34 cellular contexts compared by ENCODE assay signal in the genomic region with DNA sequence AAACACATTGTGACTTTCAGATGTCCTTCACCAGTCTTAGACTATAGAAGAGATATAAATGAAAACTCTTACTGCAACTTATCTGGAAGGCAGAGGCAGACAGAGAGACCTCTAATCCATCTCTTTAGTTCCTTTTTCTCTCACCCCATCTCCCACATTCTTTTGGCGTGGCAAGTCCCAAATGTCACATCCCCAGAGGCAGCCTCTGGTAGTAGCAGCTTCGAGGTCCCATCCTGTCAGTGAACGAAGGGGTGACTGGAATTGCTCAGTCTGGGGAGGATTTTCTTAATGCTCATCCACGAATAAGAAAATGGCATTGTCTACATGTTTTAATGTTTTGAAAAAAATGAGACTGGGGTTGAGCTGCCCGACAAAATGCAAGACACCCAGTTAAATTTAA.
"Had no signal": no experiment of that assay in that cellular context is flagged by ENCODE, and none has a peak within 500 bp of the region (broad histone marks: within the 10 kb centered on the region; RNA-seq: fewer than 3 reads in every experiment).

No MANE protein-coding gene starts in this region.

- H3K27ac Mint-ChIP-seq: activated CD4-positive, alpha-beta memory T cell treated with anti-CD3 and anti-CD28 coated beads, Interleukin-2, amount 10 ng/mL, durations not matched to agents 7 days and 5 days; activated CD4-positive, alpha-beta T cell treated with anti-CD3 and anti-CD28 coated beads for 36 hours; activated CD4-positive, alpha-beta T cell treated with anti-CD3 and anti-CD28 coated beads, Interleukin-2, amount 10 ng/mL, durations not matched to agents 7 days and 5 days; activated CD8-positive, alpha-beta memory T cell treated with anti-CD3 and anti-CD28 coated beads, Interleukin-2, amount 10 ng/mL, durations not matched to agents 7 days and 5 days; activated CD8-positive, alpha-beta T cell treated with anti-CD3 and anti-CD28 coated beads, Interleukin-2, amount 10 ng/mL, durations not matched to agents 7 days and 5 days; activated naive CD4-positive, alpha-beta T cell treated with anti-CD3 and anti-CD28 coated beads, Interleukin-2, amount 10 ng/mL, durations not matched to agents 7 days and 5 days; activated naive CD4-positive, alpha-beta T cell treated with anti-CD3 and anti-CD28 coated beads, Interleukin-2, amount 50 U/mL, for 24 hours; activated naive CD8-positive, alpha-beta T cell; activated naive CD8-positive, alpha-beta T cell treated with anti-CD3 and anti-CD28 coated beads, Interleukin-2, amount 10 ng/mL, durations not matched to agents 7 days and 5 days; activated naive CD8-positive, alpha-beta T cell treated with anti-CD3 and anti-CD28 coated beads, Interleukin-2, amount 50 U/mL, for 24 hours; activated T-cell treated with anti-CD3 and anti-CD28 coated beads, Interleukin-2, amount 50 U/mL, for 24 hours; activated T-helper 2 cell treated with anti-CD3 and anti-CD28 coated beads, Interferon-gamma antibody, Interleukin-2, Interleukin-4, amounts not matched to agents 10 μg/mL and 5 μg/mL and 100 μg/mL, durations not matched to agents 14 hours and 24 hours and 36 hours; T-helper 1 cell treated with Interleukin-12 subunit alpha and Interleukin-12 subunit beta and Interleukin-4 antibody, amounts not matched to agents 30 μg/mL and 1 μg/mL, for 36 hours; T-helper 2 cell treated with Interferon-gamma antibody and Interleukin-4, amounts not matched to agents 5 μg/mL and 100 μg/mL, for 36 hours had no signal

- H3K27me3 Mint-ChIP-seq: activated CD4-positive, alpha-beta memory T cell treated with anti-CD3 and anti-CD28 coated beads, Interleukin-2, amount 10 ng/mL, durations not matched to agents 7 days and 5 days; activated CD4-positive, alpha-beta T cell treated with anti-CD3 and anti-CD28 coated beads for 36 hours; activated CD4-positive, alpha-beta T cell treated with anti-CD3 and anti-CD28 coated beads, Interleukin-2, amount 10 ng/mL, durations not matched to agents 7 days and 5 days; activated CD8-positive, alpha-beta memory T cell treated with anti-CD3 and anti-CD28 coated beads, Interleukin-2, amount 10 ng/mL, durations not matched to agents 7 days and 5 days; activated naive CD4-positive, alpha-beta T cell treated with anti-CD3 and anti-CD28 coated beads, Interleukin-2, amount 10 ng/mL, durations not matched to agents 7 days and 5 days; activated naive CD8-positive, alpha-beta T cell; activated naive CD8-positive, alpha-beta T cell treated with anti-CD3 and anti-CD28 coated beads, Interleukin-2, amount 10 ng/mL, durations not matched to agents 7 days and 5 days; activated naive CD8-positive, alpha-beta T cell treated with anti-CD3 and anti-CD28 coated beads, Interleukin-2, amount 50 U/mL, for 24 hours; activated T-cell treated with anti-CD3 and anti-CD28 coated beads, Interleukin-2, amount 50 U/mL, for 24 hours had no signal

- H3K4me3 Mint-ChIP-seq: activated CD4-positive, alpha-beta memory T cell treated with anti-CD3 and anti-CD28 coated beads, Interleukin-2, amount 10 ng/mL, durations not matched to agents 7 days and 5 days; activated CD4-positive, alpha-beta T cell treated with anti-CD3 and anti-CD28 coated beads for 36 hours; activated CD4-positive, alpha-beta T cell treated with anti-CD3 and anti-CD28 coated beads, Interleukin-2, amount 10 ng/mL, durations not matched to agents 7 days and 5 days; activated CD8-positive, alpha-beta memory T cell treated with anti-CD3 and anti-CD28 coated beads, Interleukin-2, amount 10 ng/mL, durations not matched to agents 7 days and 5 days; activated CD8-positive, alpha-beta T cell treated with anti-CD3 and anti-CD28 coated beads, Interleukin-2, amount 10 ng/mL, durations not matched to agents 7 days and 5 days; activated naive CD4-positive, alpha-beta T cell treated with anti-CD3 and anti-CD28 coated beads, Interleukin-2, amount 10 ng/mL, durations not matched to agents 7 days and 5 days; activated naive CD4-positive, alpha-beta T cell treated with anti-CD3 and anti-CD28 coated beads, Interleukin-2, amount 50 U/mL, for 24 hours; activated naive CD8-positive, alpha-beta T cell; activated naive CD8-positive, alpha-beta T cell treated with anti-CD3 and anti-CD28 coated beads, Interleukin-2, amount 10 ng/mL, durations not matched to agents 7 days and 5 days; activated naive CD8-positive, alpha-beta T cell treated with anti-CD3 and anti-CD28 coated beads, Interleukin-2, amount 50 U/mL, for 24 hours; activated T-cell treated with anti-CD3 and anti-CD28 coated beads, Interleukin-2, amount 50 U/mL, for 24 hours; T-helper 1 cell treated with Interleukin-12 subunit alpha and Interleukin-12 subunit beta and Interleukin-4 antibody, amounts not matched to agents 30 μg/mL and 1 μg/mL, for 36 hours; T-helper 2 cell treated with Interferon-gamma antibody and Interleukin-4, amounts not matched to agents 5 μg/mL and 100 μg/mL, for 36 hours had no signal

- DNase-seq: activated CD4-positive, alpha-beta memory T cell treated with anti-CD3 and anti-CD28 coated beads, Interleukin-2, amount 10 ng/mL, durations not matched to agents 7 days and 5 days; activated CD4-positive, alpha-beta T cell treated with anti-CD3 and anti-CD28 coated beads for 1 hour; activated CD4-positive, alpha-beta T cell treated with anti-CD3 and anti-CD28 coated beads for 36 hours; activated CD4-positive, alpha-beta T cell treated with anti-CD3 and anti-CD28 coated beads for 48 hours; activated CD4-positive, alpha-beta T cell treated with anti-CD3 and anti-CD28 coated beads, Interleukin-2, amount 10 ng/mL, durations not matched to agents 7 days and 5 days; activated CD4-positive, alpha-beta T cell treated with anti-CD3 and anti-CD28 coated beads, Interleukin-2, amount 50 U/mL, for 48 hours; activated CD4-positive, CD25-positive, alpha-beta regulatory T cell; activated CD8-positive, alpha-beta memory T cell treated with anti-CD3 and anti-CD28 coated beads for 24 hours; activated CD8-positive, alpha-beta memory T cell treated with anti-CD3 and anti-CD28 coated beads, Interleukin-2, amount 10 ng/mL, durations not matched to agents 7 days and 5 days; activated CD8-positive, alpha-beta memory T cell treated with anti-CD3 and anti-CD28 coated beads, Interleukin-2, amount 50 U/mL, for 48 hours; activated CD8-positive, alpha-beta T cell treated with anti-CD3 and anti-CD28 coated beads, Interleukin-2, amount 10 ng/mL, durations not matched to agents 7 days and 5 days; activated effector memory CD4-positive, alpha-beta T cell treated with Interleukin-2 at 50 U/mL for 16 hours; activated gamma-delta T cell; activated naive CD4-positive, alpha-beta T cell treated with anti-CD3 and anti-CD28 coated beads, Interleukin-2, amount 10 ng/mL, durations not matched to agents 7 days and 5 days; activated naive CD4-positive, alpha-beta T cell treated with Interleukin-2 at 50 U/mL for 16 hours; activated naive CD8-positive, alpha-beta T cell treated with anti-CD3 and anti-CD28 coated beads, Interleukin-2, amount 10 ng/mL, durations not matched to agents 7 days and 5 days; activated naive CD8-positive, alpha-beta T cell treated with anti-CD3 and anti-CD28 coated beads, Interleukin-2, amount 50 U/mL, for 24 hours; activated T-cell treated with anti-CD3 and anti-CD28 coated beads, Interleukin-2, amount 50 U/mL, for 24 hours; activated T-cell treated with anti-CD3 and anti-CD28 coated beads, Interleukin-2, amount 50 U/mL, for 48 hours; aorta; body of pancreas; brain microvascular endothelial cell; central memory CD4-positive, alpha-beta T cell; T-helper 1 cell; T-helper 2 cell; T-helper 9 cell had no signal

- ATAC-seq: activated CD4-positive, alpha-beta T cell treated with anti-CD3 and anti-CD28 coated beads for 36 hours; activated CD4-positive, CD25-positive, alpha-beta regulatory T cell treated with anti-CD3 and anti-CD28 coated beads, Interleukin-2, amount 50 U/mL, for 24 hours; activated CD8-positive, alpha-beta memory T cell treated with anti-CD3 and anti-CD28 coated beads, Interleukin-2, amount 10 ng/mL, durations not matched to agents 7 days and 5 days; activated CD8-positive, alpha-beta T cell treated with anti-CD3 and anti-CD28 coated beads, Interleukin-2, amount 10 ng/mL, durations not matched to agents 7 days and 5 days; activated naive CD8-positive, alpha-beta T cell treated with anti-CD3 and anti-CD28 coated beads, Interleukin-2, amount 50 U/mL, for 24 hours; body of pancreas had no signal

- H3K36me3 ChIP-seq: brain microvascular endothelial cell, breast epithelium had no signal

- H3K4me3 ChIP-seq: body of pancreas, breast epithelium had no signal

- H3K9me3 ChIP-seq: body of pancreas, breast epithelium had no signal

- H3K9me3 Mint-ChIP-seq: activated CD4-positive, alpha-beta memory T cell treated with anti-CD3 and anti-CD28 coated beads, Interleukin-2, amount 10 ng/mL, durations not matched to agents 7 days and 5 days; activated CD4-positive, alpha-beta T cell treated with anti-CD3 and anti-CD28 coated beads, Interleukin-2, amount 10 ng/mL, durations not matched to agents 7 days and 5 days; activated naive CD4-positive, alpha-beta T cell treated with anti-CD3 and anti-CD28 coated beads, Interleukin-2, amount 10 ng/mL, durations not matched to agents 7 days and 5 days; activated naive CD4-positive, alpha-beta T cell treated with anti-CD3 and anti-CD28 coated beads, Interleukin-2, amount 50 U/mL, for 24 hours; activated naive CD8-positive, alpha-beta T cell treated with anti-CD3 and anti-CD28 coated beads, Interleukin-2, amount 10 ng/mL, durations not matched to agents 7 days and 5 days; activated naive CD8-positive, alpha-beta T cell treated with anti-CD3 and anti-CD28 coated beads, Interleukin-2, amount 50 U/mL, for 24 hours; activated T-cell treated with anti-CD3 and anti-CD28 coated beads, Interleukin-2, amount 50 U/mL, for 24 hours; activated T-helper 2 cell treated with anti-CD3 and anti-CD28 coated beads, Interferon-gamma antibody, Interleukin-2, Interleukin-4, amounts not matched to agents 10 μg/mL and 5 μg/mL and 100 μg/mL, durations not matched to agents 14 hours and 24 hours and 36 hours; T-helper 1 cell treated with Interleukin-12 subunit alpha and Interleukin-12 subunit beta and Interleukin-4 antibody, amounts not matched to agents 30 μg/mL and 1 μg/mL, for 36 hours; T-helper 2 cell treated with Interferon-gamma antibody and Interleukin-4, amounts not matched to agents 5 μg/mL and 100 μg/mL, for 36 hours had no signal

- H3K36me3 Mint-ChIP-seq: activated CD8-positive, alpha-beta memory T cell treated with anti-CD3 and anti-CD28 coated beads, Interleukin-2, amount 10 ng/mL, durations not matched to agents 7 days and 5 days; activated naive CD4-positive, alpha-beta T cell treated with anti-CD3 and anti-CD28 coated beads, Interleukin-2, amount 10 ng/mL, durations not matched to agents 7 days and 5 days; activated naive CD4-positive, alpha-beta T cell treated with anti-CD3 and anti-CD28 coated beads, Interleukin-2, amount 50 U/mL, for 24 hours; activated naive CD8-positive, alpha-beta T cell; activated naive CD8-positive, alpha-beta T cell treated with anti-CD3 and anti-CD28 coated beads, Interleukin-2, amount 10 ng/mL, durations not matched to agents 7 days and 5 days had no signal

- H3K4me1 ChIP-seq: body of pancreas, breast epithelium had no signal

- H3K27me3 ChIP-seq: body of pancreas, brain microvascular endothelial cell, breast epithelium had no signal

- H3K27ac ChIP-seq: body of pancreas, brain microvascular endothelial cell, breast epithelium, VCaP had no signal

- H3K4me1 Mint-ChIP-seq: activated CD4-positive, alpha-beta memory T cell treated with anti-CD3 and anti-CD28 coated beads, Interleukin-2, amount 10 ng/mL, durations not matched to agents 7 days and 5 days; activated CD4-positive, alpha-beta T cell treated with anti-CD3 and anti-CD28 coated beads for 36 hours; activated CD4-positive, alpha-beta T cell treated with anti-CD3 and anti-CD28 coated beads, Interleukin-2, amount 10 ng/mL, durations not matched to agents 7 days and 5 days; activated CD8-positive, alpha-beta memory T cell treated with anti-CD3 and anti-CD28 coated beads, Interleukin-2, amount 10 ng/mL, durations not matched to agents 7 days and 5 days; activated naive CD4-positive, alpha-beta T cell treated with anti-CD3 and anti-CD28 coated beads, Interleukin-2, amount 10 ng/mL, durations not matched to agents 7 days and 5 days; activated naive CD4-positive, alpha-beta T cell treated with anti-CD3 and anti-CD28 coated beads, Interleukin-2, amount 50 U/mL, for 24 hours; activated naive CD8-positive, alpha-beta T cell treated with anti-CD3 and anti-CD28 coated beads, Interleukin-2, amount 10 ng/mL, durations not matched to agents 7 days and 5 days; activated naive CD8-positive, alpha-beta T cell treated with anti-CD3 and anti-CD28 coated beads, Interleukin-2, amount 50 U/mL, for 24 hours had no signal
